ENCODE assay signal across 16 cellular contexts in the genomic region with DNA sequence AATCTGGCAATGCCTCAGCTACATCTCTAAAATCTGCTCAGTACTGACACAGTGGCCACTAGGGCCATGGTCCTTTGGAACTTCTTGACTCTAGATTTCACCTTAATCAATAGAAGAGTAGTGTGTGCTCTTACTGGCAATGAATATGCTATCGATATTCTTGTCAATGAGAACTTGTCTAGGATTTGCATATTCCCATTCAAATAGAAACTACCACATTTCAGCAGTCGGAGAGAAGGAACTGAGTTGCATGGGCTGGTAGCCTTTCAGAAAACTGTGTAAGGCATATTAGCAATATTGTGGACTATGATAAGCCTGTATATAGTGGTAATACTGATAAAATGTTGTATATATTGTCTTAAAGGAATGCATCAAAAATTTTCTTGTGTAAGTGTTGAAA.
"Had no signal": no experiment of that assay in that cellular context is flagged by ENCODE, and none has a peak within 500 bp of the region (broad histone marks: within the 10 kb centered on the region; RNA-seq: fewer than 3 reads in every experiment).

No MANE protein-coding gene starts in this region.

- H3K27ac ChIP-seq: adrenal gland, cardiac muscle cell, ovary, testis, upper lobe of right lung had no signal

- DNase-seq: activated CD4-positive, alpha-beta memory T cell treated with anti-CD3 and anti-CD28 coated beads, Interleukin-2, amount 10 ng/mL, durations not matched to agents 7 days and 5 days; activated CD4-positive, alpha-beta T cell treated with anti-CD3 and anti-CD28 coated beads for 4 hours; activated effector memory CD4-positive, alpha-beta T cell treated with Interleukin-2 at 50 U/mL for 16 hours; activated T-cell treated with anti-CD3 and anti-CD28 coated beads, Interleukin-2, amount 50 U/mL, for 4 hours; adrenal gland; erythroblast; midbrain; ovary; stimulated activated CD4-positive, alpha-beta T cell treated with anti-CD3 and anti-CD28 coated beads, Interleukin-1b, Interleukin-23, amount 100 ng/mL, for 48 hours; stimulated activated naive CD8-positive, alpha-beta T cell treated with anti-CD3 and anti-CD28 coated beads, Interleukin-15, amount 100 ng/mL, for 72 hours; testis; upper lobe of right lung had no signal

- H3K9me3 ChIP-seq: adrenal gland, ovary, testis, upper lobe of right lung had no signal

- H3K36me3 ChIP-seq: adrenal gland, cardiac muscle cell, ovary, upper lobe of right lung had no signal

- H3K4me1 ChIP-seq: adrenal gland, testis, upper lobe of right lung had no signal

- ATAC-seq: activated T-cell treated with anti-CD3 and anti-CD28 coated beads, Interleukin-2, amount 50 U/mL, for 4 hours; stimulated activated naive CD8-positive, alpha-beta T cell treated with anti-CD3 and anti-CD28 coated beads, Interleukin-15, amount 100 ng/mL, for 72 hours; upper lobe of right lung; WTC11 had no signal

- H3K4me3 ChIP-seq: adrenal gland, cardiac muscle cell, lung, ovary, testis, upper lobe of right lung had no signal

- FAIRE-seq: TTC549 had no signal

- H3K27me3 ChIP-seq: adrenal gland, cardiac muscle cell, ovary, testis, upper lobe of right lung had no signal
